In genomic region chr2:181992776-181993175, GRCh38 we compare ENCODE assay signal across 12 cellular contexts.
DNase-seq lines count a peak whose midpoint lies in the region; ATAC-seq lines count a peak whose summit lies in the region.
"Had no signal": no experiment of that assay in that cellular context is flagged by ENCODE, and none has a peak within 500 bp of the region (broad histone marks: within the 10 kb centered on the region; RNA-seq: fewer than 3 reads in every experiment).

No MANE protein-coding gene starts in this region.

- no peaks in the 10 kb centered on the region for H3K27me3 Mint-ChIP-seq in activated T-cell treated with anti-CD3 and anti-CD28 coated beads, Interleukin-2, amount 50 U/mL, for 24 hours

- H3K9me3 Mint-ChIP-seq in activated T-cell treated with anti-CD3 and anti-CD28 coated beads, Interleukin-2, amount 50 U/mL, for 24 hours, result no peaks in the 10 kb centered on the region

- peak; percentile 87 for ATAC-seq in HG02610 (IDR thresholded peaks at IDR 0.05; ENCODE audit: unreplicated experiment)
- ATAC-seq in HG03378 (IDR thresholded peaks at IDR 0.05; ENCODE audit: unreplicated experiment), result peak; percentile 87
- no peak for ATAC-seq in activated CD4-positive, CD25-positive, alpha-beta regulatory T cell treated with anti-CD3 and anti-CD28 coated beads, Interleukin-2, amount 50 U/mL, for 24 hours
- ATAC-seq: HCT116 had no signal

- H3K27ac Mint-ChIP-seq in activated T-cell treated with anti-CD3 and anti-CD28 coated beads, Interleukin-2, amount 50 U/mL, for 24 hours, result no peak overlapping the region

- DNase-seq in CD1c-positive myeloid dendritic cell (ENCODE audit: extremely low spot score), result peak; percentile 26
- peak; percentile 24 for DNase-seq in GM19240 (ENCODE audit: insufficient read length, low spot score)
- DNase-seq in activated T-cell treated with anti-CD3 and anti-CD28 coated beads, Interleukin-2, amount 50 U/mL, for 24 hours, result no peak
- DNase-seq in AML-193 (lab: John Stamatoyannopoulos, UW), result no peak
- no peak for DNase-seq in D341Med (ENCODE audit: low spot score)
- DNase-seq: DND-41, MV-4-11, T-helper 1 cell had no signal

- H3K4me3 Mint-ChIP-seq in activated T-cell treated with anti-CD3 and anti-CD28 coated beads, Interleukin-2, amount 50 U/mL, for 24 hours, result no peak overlapping the region

- H3K4me1 Mint-ChIP-seq in activated T-cell treated with anti-CD3 and anti-CD28 coated beads, Interleukin-2, amount 50 U/mL, for 24 hours (ENCODE audit: low read depth), result peaks cover under 1% of the 10 kb centered on the region

- H3K36me3 Mint-ChIP-seq in activated T-cell treated with anti-CD3 and anti-CD28 coated beads, Interleukin-2, amount 50 U/mL, for 24 hours (ENCODE audit: low read depth), result no peaks in the 10 kb centered on the region

Comparison
In these comparisons a context has a peak if more than half of its experiments do, and no peak if none do; other contexts are left out.
1. DNase-seq: peak in CD1c-positive myeloid dendritic cell (single experiment) and GM19240 (single experiment); none in activated T-cell treated with anti-CD3 and anti-CD28 coated beads, Interleukin-2, amount 50 U/mL, for 24 hours (single experiment), AML-193 (0 of 2) and D341Med (single experiment).
2. ATAC-seq: peak in HG02610 (single experiment) and HG03378 (single experiment); none in activated CD4-positive, CD25-positive, alpha-beta regulatory T cell treated with anti-CD3 and anti-CD28 coated beads, Interleukin-2, amount 50 U/mL, for 24 hours (0 of 2).